In the genomic region with DNA sequence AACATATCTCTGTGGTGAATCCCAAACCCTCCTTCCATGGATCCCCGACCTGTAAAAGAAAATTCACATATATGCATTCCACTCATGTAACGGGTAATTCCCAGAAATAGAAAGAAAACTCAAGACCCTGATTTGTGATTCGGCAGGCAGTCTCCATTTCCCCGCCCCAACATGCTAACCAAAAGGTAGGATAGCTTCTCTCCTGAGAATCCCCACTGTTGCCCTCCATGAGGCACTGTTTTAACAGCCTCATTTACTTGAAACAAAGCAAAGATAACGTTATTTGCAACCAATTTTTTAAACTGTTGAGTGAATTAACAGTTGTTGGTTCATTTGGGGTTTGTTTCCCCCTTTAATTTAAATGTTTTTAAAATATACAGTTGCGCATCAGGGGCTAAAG, we compare ENCODE assay signal across 1 cellular context.
TF ChIP-seq lines count a peak whose summit lies in the region.

No MANE protein-coding gene starts in this region.

TF ChIP-seq in K562, 482 proteins besides CTCF, POLR2A, EP300 and RAD21 (continued from another document):
- TF ChIP-seq, protein P1, sequence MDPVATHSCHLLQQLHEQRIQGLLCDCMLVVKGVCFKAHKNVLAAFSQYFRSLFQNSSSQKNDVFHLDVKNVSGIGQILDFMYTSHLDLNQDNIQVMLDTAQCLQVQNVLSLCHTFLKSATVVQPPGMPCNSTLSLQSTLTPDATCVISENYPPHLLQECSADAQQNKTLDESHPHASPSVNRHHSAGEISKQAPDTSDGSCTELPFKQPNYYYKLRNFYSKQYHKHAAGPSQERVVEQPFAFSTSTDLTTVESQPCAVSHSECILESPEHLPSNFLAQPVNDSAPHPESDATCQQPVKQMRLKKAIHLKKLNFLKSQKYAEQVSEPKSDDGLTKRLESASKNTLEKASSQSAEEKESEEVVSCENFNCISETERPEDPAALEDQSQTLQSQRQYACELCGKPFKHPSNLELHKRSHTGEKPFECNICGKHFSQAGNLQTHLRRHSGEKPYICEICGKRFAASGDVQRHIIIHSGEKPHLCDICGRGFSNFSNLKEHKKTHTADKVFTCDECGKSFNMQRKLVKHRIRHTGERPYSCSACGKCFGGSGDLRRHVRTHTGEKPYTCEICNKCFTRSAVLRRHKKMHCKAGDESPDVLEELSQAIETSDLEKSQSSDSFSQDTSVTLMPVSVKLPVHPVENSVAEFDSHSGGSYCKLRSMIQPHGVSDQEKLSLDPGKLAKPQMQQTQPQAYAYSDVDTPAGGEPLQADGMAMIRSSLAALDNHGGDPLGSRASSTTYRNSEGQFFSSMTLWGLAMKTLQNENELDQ (CRISPR knock-in tag; IDR thresholded peaks at IDR 0.05; ENCODE audit: borderline replicate concordance) = no peak
